Comparison of ENCODE assay signal across 8 cellular contexts in genomic region chr2:85326406-85326945, GRCh38. TPM values are rescaled to one million over a fixed set of nuclear protein-coding genes. Genes with fewer than 3 reads are reported as not detected.
DNase-seq lines count a peak whose midpoint lies in the region; ATAC-seq and TF ChIP-seq lines count a peak whose summit lies in the region.

No MANE protein-coding gene starts in this region.

- no peak overlapping the region for H2BK20ac ChIP-seq in H9 (ENCODE audit: low read depth, low read length, poor library complexity, severe bottlenecking)

- H3K79me1 ChIP-seq in H9 (ENCODE audit: insufficient read depth, low read depth, low read length, poor library complexity, severe bottlenecking): peaks cover 16% of the 10 kb centered on the region

- no peak overlapping the region for H2BK5ac ChIP-seq in H9 (ENCODE audit: insufficient read length, low read length)

- no peak overlapping the region for H3K27ac ChIP-seq in H9 (ENCODE audit: insufficient read length, low read depth, low read length)
- peak overlapping the region; percentile 99 for H3K27ac ChIP-seq in rectal smooth muscle tissue (ENCODE audit: low read depth, low read length)

- peaks cover 8% of the 10 kb centered on the region; the same call in 1 of the 2 replicates for H3K79me2 ChIP-seq in H9 (ENCODE audit: insufficient read depth, low read length)

- no peak overlapping the region for H4K91ac ChIP-seq in H9 (ENCODE audit: insufficient read length, low read depth, low read length)

- H4K5ac ChIP-seq in H9 (ENCODE audit: insufficient read length, low read depth, low read length): no peak overlapping the region

- no peaks in the 10 kb centered on the region for H4K20me1 ChIP-seq in H9 (ENCODE audit: control insufficient read depth, insufficient read depth, insufficient read length)

- no CpG with 5 or more reads among the region's 20 CpGs for WGBS in H9 (ENCODE audit: extremely low coverage, insufficient read length, low lambda C conversion rate)

- H3K9me3 Mint-ChIP-seq in H9: no peaks in the 10 kb centered on the region; a peak in 1 of 5 replicates

- H3K23ac ChIP-seq in H9 (ENCODE audit: insufficient read length, low read depth, low read length): no peak overlapping the region

- no peak overlapping the region for H2BK12ac ChIP-seq in H9 (ENCODE audit: insufficient read length, low read depth, low read length)

- H4K8ac ChIP-seq in H9 (replicated peaks; ENCODE audit: insufficient read length, low read depth, low read length): no peak overlapping the region

- H3K14ac ChIP-seq in H9 (ENCODE audit: insufficient read depth, low read length): no peak overlapping the region; the same call in 1 of the 2 replicates

- H3K4me1 Mint-ChIP-seq in H9: peaks cover 34 to 44% of the 10 kb centered on the region in 2 experiments

- H2BK15ac ChIP-seq in H9 (ENCODE audit: low read depth, low read length): no peak overlapping the region

- H3K56ac ChIP-seq in H9 (ENCODE audit: insufficient read length, low read depth, low read length): no peak overlapping the region

- no peaks in the 10 kb centered on the region; the same call in 1 of the 2 replicates for H3K4me1 ChIP-seq in H9 (ENCODE audit: insufficient read depth, low read length)
- H3K4me1 ChIP-seq in rectal smooth muscle tissue (ENCODE audit: control insufficient read depth, insufficient read depth, low read length): peaks cover 23% of the 10 kb centered on the region

- ATAC-seq in HG03139 (IDR thresholded peaks at IDR 0.05; ENCODE audit: unreplicated experiment): no peak

- H3K9ac ChIP-seq in H9 (ENCODE audit: extremely low read depth, insufficient read length, low read length) (peak overlapping the region; percentile 80), rectal smooth muscle tissue (ENCODE audit: low read length) (peak overlapping the region; percentile 80)

- H3K4me2 ChIP-seq in H9 (ENCODE audit: insufficient read depth, insufficient read length, low read length): peak overlapping the region; percentile 92

- H2AK5ac ChIP-seq in H9 (ENCODE audit: insufficient read length, low read length): no peak overlapping the region

- H3K27me3 ChIP-seq in GM06990 (replicated peaks; ENCODE audit: control insufficient read depth, insufficient read depth, low read length) (no peaks in the 10 kb centered on the region), H9 (ENCODE audit: insufficient read depth, low read length) (no peaks in the 10 kb centered on the region), rectal smooth muscle tissue (ENCODE audit: control insufficient read depth, insufficient read depth, low read length) (no peaks in the 10 kb centered on the region)

- no peak overlapping the region for H3T11ph ChIP-seq in H9 (ENCODE audit: low read length)

- peak overlapping the region; percentile 90 to 93 for H3K4me3 Mint-ChIP-seq in H9

- H3K18ac ChIP-seq in H9 (ENCODE audit: insufficient read length, low read depth, low read length): no peak overlapping the region

- peak; percentile 58 for DNase-seq in GM06990 (ENCODE audit: extremely low read depth, insufficient read length)
- no peak for DNase-seq in H9
- DNase-seq in NCI-H526 treated with DMSO at 0.1 percent for 48 hours (lab: John Stamatoyannopoulos, UW): peak; percentile 37
- DNase-seq in activated T-cell treated with anti-CD3 and anti-CD28 coated beads for 4 hours: peak; percentile 23
- DNase-seq in fibroblast of pulmonary artery (ENCODE audit: low read depth): peak; percentile 71
- no peak for DNase-seq in superior temporal gyrus (ENCODE audit: extremely low spot score)

- H3K27me3 Mint-ChIP-seq in H9 (ENCODE audit: low read depth): no peaks in the 10 kb centered on the region; the same call in 1 of the 2 replicates

- peaks cover 25 to 56% (median 50%) of the 10 kb centered on the region in 3 experiments; a peak in 6 of 7 replicates for H3K36me3 Mint-ChIP-seq in H9 (ENCODE audit: insufficient read depth in 1 of 3, low read depth in 3 of 3)

- H3K4ac ChIP-seq in H9 (ENCODE audit: low read depth, low read length): no peak overlapping the region

- TF ChIP-seq CTCF in GM06990 (IDR thresholded peaks at IDR 0.05; ENCODE audit: insufficient read depth, low read length, poor library complexity, severe bottlenecking) (no peak), H9 (conservative IDR thresholded peaks at IDR 0.05) (no peak), fibroblast of pulmonary artery (IDR thresholded peaks at IDR 0.05; ENCODE audit: low read length, missing control alignments) (no peak)

- H3K27ac Mint-ChIP-seq in H9: no peak overlapping the region

- no peak overlapping the region for H2BK120ac ChIP-seq in H9 (ENCODE audit: low read depth, low read length, poor library complexity, severe bottlenecking)

- H3K4me3 ChIP-seq in GM06990 (replicated peaks; ENCODE audit: low read depth, low read length): peak overlapping the region; percentile 91
- H3K4me3 ChIP-seq in fibroblast of pulmonary artery (replicated peaks; ENCODE audit: low read depth, low read length): peak overlapping the region; percentile 86
- H3K4me3 ChIP-seq in rectal smooth muscle tissue (ENCODE audit: low read length): peak overlapping the region; percentile 97

- H3K36me3 ChIP-seq in GM06990 (ENCODE audit: control insufficient read depth, insufficient read depth, low read length) (peaks cover 14% of the 10 kb centered on the region), rectal smooth muscle tissue (ENCODE audit: control insufficient read depth, insufficient read depth, low read length) (peaks cover 19% of the 10 kb centered on the region)

- no peaks in the 10 kb centered on the region for H3K9me3 ChIP-seq in H9 (ENCODE audit: control insufficient read depth, low read depth, low read length)

- H2AFZ ChIP-seq in H9 (ENCODE audit: low read length): no peak overlapping the region

- H3K23me2 ChIP-seq in H9 (ENCODE audit: insufficient read length, low read depth, low read length, poor library complexity, severe bottlenecking): peaks cover 18% of the 10 kb centered on the region

RNA-seq across cellular contexts. Expression of gene TGOLN2, which starts 1.3 kb away (rescaled TPM):
- 47.7 and 47.8 TPM in 2 replicates for total RNA-seq in H9 (2021)

RNA-seq across cellular contexts. Expression of gene RETSAT, which starts 27.9 kb away (rescaled TPM):
- 14.7 and 16.7 TPM in 2 replicates for total RNA-seq in H9 (2021)

RNA-seq across cellular contexts. Expression of gene ELMOD3, which starts 28.1 kb away (rescaled TPM):
- total RNA-seq in H9 (2021): 7.4 and 7.6 TPM in 2 replicates

Comparison
In these comparisons a context has a peak if more than half of its experiments do, and no peak if none do; other contexts are left out.
1. DNase-seq: peak in GM06990 (single experiment), NCI-H526 treated with DMSO at 0.1 percent for 48 hours (single experiment), activated T-cell treated with anti-CD3 and anti-CD28 coated beads for 4 hours (single experiment) and fibroblast of pulmonary artery (single experiment); none in H9 (single experiment) and superior temporal gyrus (single experiment).
2. Peak in every context shown above with its lines, with median percentiles within 50 percentile points of each other: H3K4me3 ChIP-seq.